8 cellular contexts compared by ENCODE assay signal in genomic region chr2:68828887-68829708, GRCh38. TPM values are rescaled to one million over a fixed set of nuclear protein-coding genes. Genes with fewer than 3 reads are reported as not detected.
DNase-seq lines count a peak whose midpoint lies in the region; ATAC-seq and TF ChIP-seq lines count a peak whose summit lies in the region.

No MANE protein-coding gene starts in this region.

- no peaks in the 10 kb centered on the region for H3K9me3 ChIP-seq in sigmoid colon

- H3K27ac ChIP-seq in C4-2B: peak overlapping the region; percentile 38
- H3K27ac ChIP-seq in sigmoid colon: peak overlapping the region; percentile 59 to 83 (median 78)

- TF ChIP-seq POLR2A in sigmoid colon (IDR thresholded peaks at IDR 0.05): no peak

- intact Hi-C loops in sigmoid colon (cut with DNase I): no loop called here

- in situ Hi-C loops in astrocyte of the spinal cord (cut with HindIII; ENCODE audit: low sequenced_read_pairs): no loop called here

- peak; percentile 89 for DNase-seq in LoVo (ENCODE audit: low spot score)
- peak; percentile 17 to 95 (median 61) for DNase-seq in T-helper 2 cell
- peak; percentile 88 for DNase-seq in astrocyte of the spinal cord (ENCODE audit: low read depth, low spot score)
- DNase-seq in hepatic stellate cell (ENCODE audit: low spot score): peak; percentile 89
- DNase-seq in sigmoid colon: peak; percentile 96
- DNase-seq in NCI-H510A treated with DMSO at 0.1 percent for 48 hours (lab: John Stamatoyannopoulos, UW): no peak

- no peak for ATAC-seq in GM18520 (IDR thresholded peaks at IDR 0.05; ENCODE audit: unreplicated experiment)

- no peak for TF ChIP-seq CTCF in C4-2B (conservative IDR thresholded peaks at IDR 0.05)
- TF ChIP-seq CTCF in astrocyte of the spinal cord (IDR thresholded peaks at IDR 0.05; ENCODE audit: low read depth, low read length): no peak
- no peak for TF ChIP-seq CTCF in sigmoid colon (IDR thresholded peaks at IDR 0.05)

- TF ChIP-seq EP300 in sigmoid colon (IDR thresholded peaks at IDR 0.05): peak in 1 of 4 donors; percentile 55

- H3K36me3 ChIP-seq in sigmoid colon: no peaks in the 10 kb centered on the region

- WGBS in sigmoid colon, 2 donors: 2 to 3% methylated on average over 10 of the region's 10 CpGs

- H3K4me1 ChIP-seq in sigmoid colon: peaks cover 0 to 37% (median 37%) of the 10 kb centered on the region in 4 donors

- no peaks in the 10 kb centered on the region for H3K27me3 ChIP-seq in sigmoid colon

- H3K4me3 ChIP-seq in astrocyte of the spinal cord (ENCODE audit: low read depth, low read length): no peak overlapping the region
- H3K4me3 ChIP-seq in sigmoid colon: peak overlapping the region in 1 of 4 donors; percentile 16

RNA-seq across cellular contexts. Expression of gene BMP10, which starts 42.1 kb away (rescaled TPM):
- not detected for total RNA-seq in sigmoid colon
- polyA plus RNA-seq in sigmoid colon: not detected
